10 cellular contexts compared by ENCODE assay signal in genomic region chr11:18312663-18313420, GRCh38. TPM values are rescaled to one million over a fixed set of nuclear protein-coding genes. Genes with fewer than 3 reads are reported as not detected.
DNase-seq lines count a peak whose midpoint lies in the region; ATAC-seq and TF ChIP-seq lines count a peak whose summit lies in the region.
"Had no signal": no experiment of that assay in that cellular context is flagged by ENCODE, and none has a peak within 500 bp of the region (broad histone marks: within the 10 kb centered on the region; RNA-seq: fewer than 3 reads in every experiment).

No MANE protein-coding gene starts in this region.

- H3K4me2 ChIP-seq in hepatocyte, result peak overlapping the region; percentile 11
- H3K4me2 ChIP-seq: BLaER1 had no signal

- no peak for DNase-seq in activated CD8-positive, alpha-beta memory T cell treated with anti-CD3 and anti-CD28 coated beads, Interleukin-2, amount 10 ng/mL, durations not matched to agents 7 days and 5 days
- DNase-seq in activated CD8-positive, alpha-beta memory T cell treated with anti-CD3 and anti-CD28 coated beads, Interleukin-2, amount 50 U/mL, for 48 hours, result no peak
- DNase-seq in ascending aorta (ENCODE audit: low spot score in 2 of 2) (no peak), hepatocyte (ENCODE audit: low spot score) (no peak), tibial nerve (ENCODE audit: low spot score in 2 of 2) (no peak), NCI-H526 (lab: John Stamatoyannopoulos, UW) (no peak), cerebellum (ENCODE audit: low spot score) (no peak), NCI-H1417 (lab: John Stamatoyannopoulos, UW) (no peak)
- DNase-seq: naive thymus-derived CD8-positive, alpha-beta T cell had no signal

- peak overlapping the region; percentile 12 to 19 for H3K4me3 ChIP-seq in ascending aorta
- H3K4me3 ChIP-seq in hepatocyte, result no peak overlapping the region
- H3K4me3 ChIP-seq in tibial nerve, result no peak overlapping the region
- H3K4me3 ChIP-seq: BLaER1 had no signal

- CTCF ChIA-PET in activated CD8-positive, alpha-beta memory T cell treated with anti-CD3 and anti-CD28 coated beads, Interleukin-2, amount 10 ng/mL, durations not matched to agents 7 days and 5 days (lab: Charles Lee), result interaction anchor here (1.0 to 1.4 kb wide), 3 partner anchors 9 to 69 kb away, joined by 3 to 4 read pairs (median 4); partner anchors contain the start of gene HPS5

- H3K9me3 ChIP-seq in ascending aorta, result no peaks in the 10 kb centered on the region
- no peaks in the 10 kb centered on the region for H3K9me3 ChIP-seq in hepatocyte (ENCODE audit: low read depth)
- H3K9me3 ChIP-seq in tibial nerve, result no peaks in the 10 kb centered on the region
- H3K9me3 ChIP-seq: BLaER1 had no signal

- peaks cover 23% of the 10 kb centered on the region for H3K36me3 Mint-ChIP-seq in activated CD8-positive, alpha-beta memory T cell treated with anti-CD3 and anti-CD28 coated beads, Interleukin-2, amount 10 ng/mL, durations not matched to agents 7 days and 5 days

- 63% methylated on average over 2 of the region's 2 CpGs for WGBS in hepatocyte (ENCODE audit: low lambda C conversion rate, missing lambda C conversion rate)
- 29 to 31% methylated on average over 2 of the region's 2 CpGs for WGBS in tibial nerve, 2 donors

- TF ChIP-seq POLR2A in tibial nerve (IDR thresholded peaks at IDR 0.05), result no peak

- H2AFZ ChIP-seq in hepatocyte, result no peak overlapping the region

- H3K36me3 ChIP-seq in ascending aorta, result peaks cover 25 to 32% of the 10 kb centered on the region in 2 donors
- H3K36me3 ChIP-seq in hepatocyte (replicated peaks; ENCODE audit: insufficient read depth, low read depth), result no peaks in the 10 kb centered on the region
- H3K36me3 ChIP-seq in tibial nerve, result peaks cover 0 to 37% (median 0%) of the 10 kb centered on the region in 3 donors

- H3K27ac ChIP-seq in ascending aorta, result peak overlapping the region; percentile 86 to 90
- peak overlapping the region; percentile 4 for H3K27ac ChIP-seq in hepatocyte
- peak overlapping the region; percentile 66 to 95 (median 88) for H3K27ac ChIP-seq in tibial nerve
- H3K27ac ChIP-seq: BLaER1 had no signal

- H4K20me1 ChIP-seq in hepatocyte (ENCODE audit: insufficient read depth, poor library complexity, severe bottlenecking), result no peaks in the 10 kb centered on the region
- H4K20me1 ChIP-seq: BLaER1 had no signal

- TF ChIP-seq EP300 in tibial nerve (IDR thresholded peaks at IDR 0.05), result no peak

- H3K4me3 Mint-ChIP-seq in activated CD8-positive, alpha-beta memory T cell treated with anti-CD3 and anti-CD28 coated beads, Interleukin-2, amount 10 ng/mL, durations not matched to agents 7 days and 5 days, result no peak overlapping the region
- H3K4me3 Mint-ChIP-seq: naive thymus-derived CD8-positive, alpha-beta T cell had no signal

- peak; percentile 39 for ATAC-seq in activated CD8-positive, alpha-beta memory T cell treated with anti-CD3 and anti-CD28 coated beads, Interleukin-2, amount 10 ng/mL, durations not matched to agents 7 days and 5 days
- ATAC-seq: naive thymus-derived CD8-positive, alpha-beta T cell had no signal

- H3K79me2 ChIP-seq in hepatocyte, result peaks cover 36% of the 10 kb centered on the region

- no peak overlapping the region for H3K27ac Mint-ChIP-seq in activated CD8-positive, alpha-beta memory T cell treated with anti-CD3 and anti-CD28 coated beads, Interleukin-2, amount 10 ng/mL, durations not matched to agents 7 days and 5 days

- no peak for TF ChIP-seq CTCF in ascending aorta (IDR thresholded peaks at IDR 0.05)
- TF ChIP-seq CTCF in hepatocyte (IDR thresholded peaks at IDR 0.05; ENCODE audit: poor library complexity), result no peak
- TF ChIP-seq CTCF in tibial nerve (IDR thresholded peaks at IDR 0.05), result no peak

- peaks cover 13% of the 10 kb centered on the region for H3K4me1 Mint-ChIP-seq in activated CD8-positive, alpha-beta memory T cell treated with anti-CD3 and anti-CD28 coated beads, Interleukin-2, amount 10 ng/mL, durations not matched to agents 7 days and 5 days

- no peaks in the 10 kb centered on the region for H3K9me3 Mint-ChIP-seq in activated CD8-positive, alpha-beta memory T cell treated with anti-CD3 and anti-CD28 coated beads, Interleukin-2, amount 10 ng/mL, durations not matched to agents 7 days and 5 days (ENCODE audit: low read depth)
- H3K9me3 Mint-ChIP-seq: naive thymus-derived CD8-positive, alpha-beta T cell had no signal

- H3K27me3 ChIP-seq in ascending aorta (no peaks in the 10 kb centered on the region), hepatocyte (no peaks in the 10 kb centered on the region), tibial nerve (no peaks in the 10 kb centered on the region)
- H3K27me3 ChIP-seq: BLaER1 had no signal

- intact Hi-C loops in ascending aorta (cut with DNase I), result loop anchor here (1.0 to 10.0 kb wide), 4 partner anchors 9 to 328 kb away; partner anchors contain the start of genes GTF2H1, HPS5, LDHA and UEVLD

- H3K9me2 ChIP-seq in hepatocyte (replicated peaks; ENCODE audit: insufficient read depth), result no peaks in the 10 kb centered on the region

- H3K4me1 ChIP-seq in ascending aorta (peaks cover 13 to 42% of the 10 kb centered on the region in 2 donors), hepatocyte (ENCODE audit: insufficient read depth) (peaks cover 11% of the 10 kb centered on the region), tibial nerve (peaks cover 0 to 58% (median 30%) of the 10 kb centered on the region in 4 donors)
- H3K4me1 ChIP-seq: BLaER1 had no signal

- H3K27me3 Mint-ChIP-seq in activated CD8-positive, alpha-beta memory T cell treated with anti-CD3 and anti-CD28 coated beads, Interleukin-2, amount 10 ng/mL, durations not matched to agents 7 days and 5 days, result no peaks in the 10 kb centered on the region
- H3K27me3 Mint-ChIP-seq: naive thymus-derived CD8-positive, alpha-beta T cell had no signal

RNA-seq across cellular contexts. Expression of gene HPS5, which starts 9.1 kb away (rescaled TPM):
- total RNA-seq in activated CD8-positive, alpha-beta memory T cell treated with anti-CD3 and anti-CD28 coated beads, Interleukin-2, amount 10 ng/mL, durations not matched to agents 7 days and 5 days, result 10 to 100 TPM; 19.3 to 19.8 TPM
- total RNA-seq in ascending aorta (31.7 TPM), hepatocyte (18.0 and 24.7 TPM in 2 replicates), tibial nerve (100 to 1,000 TPM in 1 of 4 donors, 10 to 100 TPM in 3; 42.6 to 101 (median 65.2) TPM), cerebellum (59.4 TPM)
- polyA plus RNA-seq in hepatocyte, result 9.3 and 10.3 TPM in 2 replicates

RNA-seq across cellular contexts. Expression of gene GTF2H1, which starts 9.5 kb away (rescaled TPM):
- 10 to 100 TPM; 40.0 to 47.7 TPM for total RNA-seq in activated CD8-positive, alpha-beta memory T cell treated with anti-CD3 and anti-CD28 coated beads, Interleukin-2, amount 10 ng/mL, durations not matched to agents 7 days and 5 days
- 33.7 TPM for total RNA-seq in ascending aorta
- 66.2 and 68.2 TPM in 2 replicates for total RNA-seq in hepatocyte
- polyA plus RNA-seq in hepatocyte, result 25.3 and 33.8 TPM in 2 replicates
- total RNA-seq in tibial nerve, result 10 to 100 TPM; 38.7 to 62.2 (median 53.4) TPM
- total RNA-seq in cerebellum, result 94.6 TPM

RNA-seq across cellular contexts. Expression of gene SAA1, which starts 46.8 kb away (rescaled TPM):
- not detected for total RNA-seq in activated CD8-positive, alpha-beta memory T cell treated with anti-CD3 and anti-CD28 coated beads, Interleukin-2, amount 10 ng/mL, durations not matched to agents 7 days and 5 days
- 70.4 TPM for total RNA-seq in ascending aorta
- 153 and 175 TPM in 2 replicates for total RNA-seq in hepatocyte
- 2,093 and 2,553 TPM in 2 replicates for polyA plus RNA-seq in hepatocyte
- total RNA-seq in tibial nerve, result 10 to 100 TPM in 3 of 4 donors, 1 to 10 TPM in 1; 7.8 to 58.8 (median 16.6) TPM
- not detected for total RNA-seq in cerebellum
- total RNA-seq: naive thymus-derived CD8-positive, alpha-beta T cell had no signal
- polyA plus RNA-seq: naive thymus-derived CD8-positive, alpha-beta T cell had no signal

Comparison
In these comparisons a context has a peak if more than half of its experiments do, and no peak if none do; other contexts are left out.
1. H3K27ac ChIP-seq: peak in every context shown above with its lines; median percentile 88 in ascending aorta; 88 in tibial nerve; 4 in hepatocyte.
2. H3K4me3 ChIP-seq: peak in ascending aorta (2 of 2); none in hepatocyte (single experiment) and tibial nerve (0 of 4).